Comparison of ENCODE assay signal across 8 cellular contexts in genomic region chr17:36641877-36642845, GRCh38. TPM values are rescaled to one million over a fixed set of nuclear protein-coding genes. Genes with fewer than 3 reads are reported as not detected.
DNase-seq lines count a peak whose midpoint lies in the region; TF ChIP-seq lines count a peak whose summit lies in the region.

No MANE protein-coding gene starts in this region.

- no TSS peak for BruUV-seq in mammary epithelial cell (replicated peaks; lab: Mats Ljungman, UMichigan)

- TF ChIP-seq CTCF in mammary epithelial cell (conservative IDR thresholded peaks at IDR 0.05 in 1 of 2, IDR thresholded peaks at IDR 0.05 in 1 of 2; ENCODE audit: extremely low read depth in 1 of 2, insufficient read depth in 1 of 2, low read depth in 1 of 2, low read length in 2 of 2) (no peak), mesothelial cell of epicardium (IDR thresholded peaks at IDR 0.05; ENCODE audit: unreplicated experiment) (no peak)

- H3K4me3 ChIP-seq in mammary epithelial cell (replicated peaks in 1 of 3; ENCODE audit: insufficient read depth in 1 of 3, low read depth in 2 of 3, low read length in 3 of 3): peak overlapping the region; percentile 24 to 29 (median 28)

- no peak overlapping the region for H3K9ac ChIP-seq in mammary epithelial cell (ENCODE audit: insufficient read depth, low read length)

- peaks cover 9% of the 10 kb centered on the region for H3K4me1 ChIP-seq in mammary epithelial cell (ENCODE audit: insufficient read depth, low read length)

- H3K27ac Mint-ChIP-seq in mesothelial cell of epicardium: no peak overlapping the region

- dilution Hi-C loops in mammary epithelial cell (cut with HindIII; ENCODE audit: low sequenced_read_pairs): no loop called here

- H3K4me2 ChIP-seq in mammary epithelial cell (ENCODE audit: insufficient read depth, low read depth, low read length): peak overlapping the region; percentile 87

- peaks cover 2% of the 10 kb centered on the region for H3K36me3 Mint-ChIP-seq in mesothelial cell of epicardium

- H3K36me3 ChIP-seq in mammary epithelial cell (ENCODE audit: insufficient read depth, low read length): no peaks in the 10 kb centered on the region

- H3K27ac ChIP-seq in mammary epithelial cell (ENCODE audit: insufficient read depth, low read depth, low read length): no peak overlapping the region

- H3K9me3 Mint-ChIP-seq in mesothelial cell of epicardium: peaks cover 4% of the 10 kb centered on the region

- peak overlapping the region; percentile 67 for H2AFZ ChIP-seq in mammary epithelial cell (ENCODE audit: low read depth, low read length)

- in situ Hi-C loops in mammary epithelial cell (cut with MboI; ENCODE audit: low sequenced_read_pairs in 2 of 2): loop anchor here in 1 of 2 donors (25.0 kb wide), 1 partner anchor 720 kb away; no protein-coding TSS in a partner anchor

- WGBS in mammary epithelial cell (ENCODE audit: low coverage, missing lambda C conversion rate): 7% methylated on average over 32 of the region's 64 CpGs

- H4K20me1 ChIP-seq in mammary epithelial cell (ENCODE audit: insufficient read depth, low read length): no peaks in the 10 kb centered on the region

- DNase-seq in stimulated activated CD4-positive, alpha-beta T cell treated with anti-CD3 and anti-CD28 coated beads, Interleukin-1b, Interleukin-23, amount 100 ng/mL, for 48 hours: peak; percentile 15
- no peak for DNase-seq in stimulated activated CD4-positive, alpha-beta T cell treated with anti-CD3 and anti-CD28 coated beads, Interleukin-12 subunit alpha, Interleukin-12 subunit beta, amount 100 ng/mL, for 4 hours
- DNase-seq in mammary epithelial cell (no peak), mesothelial cell of epicardium (ENCODE audit: low spot score in 2 of 2, unreplicated experiment in 2 of 2) (peak in 1 of 2 experiments; percentile 41), pons (ENCODE audit: low spot score) (no peak), NCI-H526 treated with DMSO at 0.1 percent for 48 hours (lab: John Stamatoyannopoulos, UW) (no peak), cortex of kidney (lab: John Stamatoyannopoulos, UW) (no peak), glomerular visceral epithelial cell (ENCODE audit: extremely low spot score) (no peak)

- intact Hi-C loops in mammary epithelial cell (cut with micrococcal nuclease): no loop called here

- CTCF ChIA-PET in mammary epithelial cell (lab: Charles Lee; ENCODE audit: low non-redundant PET): no interaction called here

- H3K9me3 ChIP-seq in mammary epithelial cell (replicated peaks; ENCODE audit: insufficient read depth, low read length): no peaks in the 10 kb centered on the region

- peaks cover 98% of the 10 kb centered on the region for H3K27me3 Mint-ChIP-seq in mesothelial cell of epicardium (ENCODE audit: low read depth)

- H3K4me3 Mint-ChIP-seq in mesothelial cell of epicardium: peak overlapping the region; percentile 70

- H3K79me2 ChIP-seq in mammary epithelial cell (ENCODE audit: insufficient read depth, low read length): no peaks in the 10 kb centered on the region

- H3K27me3 ChIP-seq in mammary epithelial cell (ENCODE audit: insufficient read depth, low read length): peaks cover 45% of the 10 kb centered on the region

- peaks cover 10% of the 10 kb centered on the region for H3K4me1 Mint-ChIP-seq in mesothelial cell of epicardium

RNA-seq across cellular contexts. Expression of gene MRM1, which starts 40.8 kb away (rescaled TPM):
- 10 to 100 TPM in 1 of 2 donors, 1 to 10 TPM in 1; 4.3 to 10.1 TPM for total RNA-seq in mammary epithelial cell
- 8.7 TPM for polyA plus RNA-seq in mammary epithelial cell
- polyA minus RNA-seq in mammary epithelial cell: 0.47 TPM
- total RNA-seq in mesothelial cell of epicardium: 5.1 to 5.6 TPM (median 5.4 TPM) in 3 replicates

RNA-seq across cellular contexts. Expression of gene DHRS11, which starts 50.5 kb away (rescaled TPM):
- 10 to 100 TPM; 12.2 to 14.3 TPM for total RNA-seq in mammary epithelial cell
- 14.1 TPM for polyA plus RNA-seq in mammary epithelial cell
- 12.0 TPM for polyA minus RNA-seq in mammary epithelial cell
- total RNA-seq in mesothelial cell of epicardium: 14.9 to 17.3 TPM (median 15.0 TPM) in 3 replicates
